ENCODE assay signal across 19 cellular contexts in the genomic region with DNA sequence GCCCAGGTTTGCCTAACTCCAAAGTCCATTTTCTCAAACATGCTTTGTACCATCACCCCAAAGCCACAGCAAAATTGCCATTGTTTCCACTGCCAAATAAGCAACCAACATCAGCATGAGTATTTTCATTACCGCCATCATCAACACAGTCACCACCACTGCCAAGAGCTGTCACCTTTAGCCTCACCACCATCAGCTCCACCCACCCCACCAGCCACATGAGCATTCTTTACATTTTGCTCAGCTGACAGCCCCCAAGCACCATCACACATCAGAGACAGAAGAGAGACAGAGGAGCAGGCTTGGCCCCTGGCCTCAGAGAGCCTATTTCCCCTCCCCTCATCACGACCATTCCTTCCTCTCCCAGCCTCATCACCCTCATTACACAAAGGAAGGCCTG. TPM values are rescaled to one million over a fixed set of nuclear protein-coding genes. Genes with fewer than 3 reads are reported as not detected.
DNase-seq lines count a peak whose midpoint lies in the region; ATAC-seq and TF ChIP-seq lines count a peak whose summit lies in the region.
"Had no signal": no experiment of that assay in that cellular context is flagged by ENCODE, and none has a peak within 500 bp of the region (broad histone marks: within the 10 kb centered on the region; RNA-seq: fewer than 3 reads in every experiment).

No MANE protein-coding gene starts in this region.

- H3K4me3 Mint-ChIP-seq in effector memory CD8-positive, alpha-beta T cell, result no peak overlapping the region
- peak overlapping the region; percentile 3 for H3K4me3 Mint-ChIP-seq in natural killer cell treated with Interleukin-12 subunit alpha and Interleukin-12 subunit beta and Interleukin-15 and Interleukin-18, amount 100 ng/mL, for 72 hours
- H3K4me3 Mint-ChIP-seq: CD4-positive, alpha-beta T cell had no signal

- no peak overlapping the region for H3K27ac Mint-ChIP-seq in effector memory CD8-positive, alpha-beta T cell
- no peak overlapping the region for H3K27ac Mint-ChIP-seq in natural killer cell treated with Interleukin-12 subunit alpha and Interleukin-12 subunit beta and Interleukin-15 and Interleukin-18, amount 100 ng/mL, for 72 hours
- H3K27ac Mint-ChIP-seq: CD4-positive, alpha-beta T cell had no signal

- H3K4me1 Mint-ChIP-seq in effector memory CD8-positive, alpha-beta T cell (ENCODE audit: low read depth in 2 of 2), result peaks cover 0 to 5% of the 10 kb centered on the region in 2 donors
- peaks cover 22 to 28% of the 10 kb centered on the region in 2 donors for H3K4me1 Mint-ChIP-seq in natural killer cell treated with Interleukin-12 subunit alpha and Interleukin-12 subunit beta and Interleukin-15 and Interleukin-18, amount 100 ng/mL, for 72 hours (ENCODE audit: low read depth in 2 of 2)

- no peaks in the 10 kb centered on the region for H3K36me3 ChIP-seq in body of pancreas (replicated peaks in 1 of 2; ENCODE audit: insufficient read depth in 1 of 2, low read depth in 2 of 2)

- H3K9me3 ChIP-seq in body of pancreas, result no peaks in the 10 kb centered on the region

- no peaks in the 10 kb centered on the region for H3K36me3 Mint-ChIP-seq in effector memory CD8-positive, alpha-beta T cell (ENCODE audit: insufficient read depth)
- H3K36me3 Mint-ChIP-seq in natural killer cell treated with Interleukin-12 subunit alpha and Interleukin-12 subunit beta and Interleukin-15 and Interleukin-18, amount 100 ng/mL, for 72 hours, result no peaks in the 10 kb centered on the region

- intact Hi-C loops in body of pancreas (cut with DNase I), result no loop called here

- TF ChIP-seq POLR2A in body of pancreas (IDR thresholded peaks at IDR 0.05), result no peak

- 35 to 42% methylated on average over 2 of the region's 2 CpGs for WGBS in body of pancreas, 2 donors

- H3K4me1 ChIP-seq in body of pancreas, result no peaks in the 10 kb centered on the region

- no peak overlapping the region for H3K4me3 ChIP-seq in body of pancreas

- no peak overlapping the region for H3K27ac ChIP-seq in body of pancreas

- DNase-seq in A172 (ENCODE audit: low spot score) (peak; percentile 4), LHCN-M2 (ENCODE audit: low read depth) (peak; percentile 5), medulla oblongata (ENCODE audit: extremely low spot score) (no peak), COLO829 (ENCODE audit: low spot score) (no peak), body of pancreas (no peak), NCI-H748 (lab: John Stamatoyannopoulos, UW; ENCODE audit: unreplicated experiment) (no peak)
- no peak for DNase-seq in effector memory CD8-positive, alpha-beta T cell
- DNase-seq in natural killer cell treated with Interleukin-12 subunit alpha and Interleukin-12 subunit beta and Interleukin-15 and Interleukin-18, amount 100 ng/mL, for 72 hours (ENCODE audit: low spot score), result no peak
- DNase-seq: 8988T; CD4-positive, alpha-beta T cell; DMS153; Kasumi-1; NCI-H1105 treated with DMSO at 0.1 percent for 48 hours; NCI-H1694 treated with DMSO at 0.1 percent for 48 hours; NCI-H345; NCI-H524 treated with DMSO at 0.1 percent for 48 hours had no signal

- peaks cover 0 to 7% of the 10 kb centered on the region in 2 donors for H3K27me3 ChIP-seq in body of pancreas

- peaks cover 52 to 87% of the 10 kb centered on the region in 2 donors for H3K27me3 Mint-ChIP-seq in effector memory CD8-positive, alpha-beta T cell
- peaks cover 34% of the 10 kb centered on the region in 2 donors for H3K27me3 Mint-ChIP-seq in natural killer cell treated with Interleukin-12 subunit alpha and Interleukin-12 subunit beta and Interleukin-15 and Interleukin-18, amount 100 ng/mL, for 72 hours

- ATAC-seq in effector memory CD8-positive, alpha-beta T cell (replicated peaks), result peak; percentile 48
- peak; percentile 66 to 77 for ATAC-seq in natural killer cell treated with Interleukin-12 subunit alpha and Interleukin-12 subunit beta and Interleukin-15 and Interleukin-18, amount 100 ng/mL, for 72 hours
- ATAC-seq in body of pancreas, result no peak

- no peak for TF ChIP-seq CTCF in body of pancreas (IDR thresholded peaks at IDR 0.05)

- no peaks in the 10 kb centered on the region for H3K9me3 Mint-ChIP-seq in effector memory CD8-positive, alpha-beta T cell
- H3K9me3 Mint-ChIP-seq in natural killer cell treated with Interleukin-12 subunit alpha and Interleukin-12 subunit beta and Interleukin-15 and Interleukin-18, amount 100 ng/mL, for 72 hours, result no peaks in the 10 kb centered on the region
- H3K9me3 Mint-ChIP-seq: CD4-positive, alpha-beta T cell had no signal

RNA-seq across cellular contexts. Expression of gene TAS1R2, which starts 42.7 kb away (rescaled TPM):
- total RNA-seq in A172 (2014; rRNA removed; shearing (Covaris generic)), result not detected in 2 replicates
- total RNA-seq in LHCN-M2 (2014; rRNA removed) (not detected in 2 replicates), body of pancreas (not detected)
- not detected for polyA plus RNA-seq in LHCN-M2 (2012)
- total RNA-seq in natural killer cell treated with Interleukin-12 subunit alpha and Interleukin-12 subunit beta and Interleukin-15 and Interleukin-18, amount 100 ng/mL, for 72 hours, result not detected
- total RNA-seq: CD4-positive, alpha-beta T cell; G401; H1 had no signal
- polyA plus RNA-seq: BJ, H1 had no signal

Comparison
In these comparisons a context has a peak if more than half of its experiments do, and no peak if none do; other contexts are left out.
1. DNase-seq: peak in A172 (single experiment) and LHCN-M2 (single experiment); none in effector memory CD8-positive, alpha-beta T cell (0 of 3), natural killer cell treated with Interleukin-12 subunit alpha and Interleukin-12 subunit beta and Interleukin-15 and Interleukin-18, amount 100 ng/mL, for 72 hours (single experiment), medulla oblongata (single experiment), COLO829 (single experiment), body of pancreas (0 of 4) and NCI-H748 (single experiment).